Comparison of ENCODE assay signal across 15 cellular contexts in the genomic region with DNA sequence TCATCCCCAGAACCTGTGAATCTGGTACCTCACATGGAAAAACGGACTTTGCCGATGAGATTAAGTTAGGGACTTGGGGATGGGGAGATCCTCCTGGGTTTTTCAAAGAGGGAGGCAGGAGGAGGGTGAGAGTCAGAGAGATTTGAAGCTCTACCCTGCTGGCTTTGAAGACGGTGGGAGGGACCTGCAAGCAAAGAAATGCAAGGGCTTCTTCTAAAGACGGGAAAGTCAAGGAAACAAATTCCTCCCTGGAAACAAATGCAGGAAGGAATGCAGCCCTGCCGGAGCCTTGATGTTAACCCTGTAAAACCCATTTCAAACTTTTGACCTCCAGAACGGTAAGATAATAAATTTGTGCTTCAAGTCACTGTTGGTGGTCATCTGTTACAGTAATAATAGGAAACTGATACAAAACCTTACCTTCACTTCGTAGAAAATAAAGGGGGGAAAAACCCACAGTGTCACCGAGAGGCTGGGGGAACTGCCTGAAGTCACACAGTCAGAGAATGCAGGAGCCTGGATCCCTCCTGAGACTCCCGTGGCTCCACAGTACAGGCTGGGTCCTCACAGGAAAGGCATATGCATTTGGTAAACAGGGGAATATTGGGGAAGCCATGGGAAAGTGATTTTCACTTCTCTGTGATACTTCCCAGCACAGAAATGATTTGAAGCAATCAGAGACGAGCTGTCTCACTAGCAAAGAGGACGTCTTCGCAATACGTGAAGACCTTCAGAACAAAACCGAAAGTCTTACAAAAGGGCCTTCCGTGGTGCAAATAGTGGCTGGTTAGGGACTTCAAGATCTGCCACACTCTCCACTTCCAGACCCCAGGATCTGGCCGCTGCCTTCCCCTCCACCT. TPM values are rescaled to one million over a fixed set of nuclear protein-coding genes. Genes with fewer than 3 reads are reported as not detected.
A peak's percentile ranks its signal among the peaks of the same experiment; 100 is the strongest.
DNase-seq lines count a peak whose midpoint lies in the region; ATAC-seq and TF ChIP-seq lines count a peak whose summit lies in the region.
"Had no signal": no experiment of that assay in that cellular context is flagged by ENCODE, and none has a peak within 500 bp of the region (broad histone marks: within the 10 kb centered on the region; RNA-seq: fewer than 3 reads in every experiment).

No MANE protein-coding gene starts in this region.

- no peaks in the 10 kb centered on the region for H3K36me3 Mint-ChIP-seq in stimulated activated effector memory CD8-positive, alpha-beta T cell treated with anti-CD3 and anti-CD28 coated beads, Interleukin-12 subunit alpha, Interleukin-12 subunit beta, amount 100 ng/mL, for 72 hours
- H3K36me3 Mint-ChIP-seq: IgD-negative memory B cell had no signal

- no peaks in the 10 kb centered on the region for H3K36me3 ChIP-seq in body of pancreas (replicated peaks in 1 of 2; ENCODE audit: insufficient read depth in 1 of 2, low read depth in 2 of 2)

- WGBS in body of pancreas, 2 donors: 39 to 43% methylated on average over 16 of the region's 16 CpGs

- intact Hi-C loops in body of pancreas (cut with DNase I): no loop called here

- H3K27ac ChIP-seq in body of pancreas: no peak overlapping the region
- H3K27ac ChIP-seq: foreskin keratinocyte had no signal

- peak overlapping the region; percentile 82 for H3K27ac Mint-ChIP-seq in stimulated activated effector memory CD8-positive, alpha-beta T cell treated with anti-CD3 and anti-CD28 coated beads, Interleukin-12 subunit alpha, Interleukin-12 subunit beta, amount 100 ng/mL, for 72 hours
- H3K27ac Mint-ChIP-seq: IgD-negative memory B cell had no signal

- no peaks in the 10 kb centered on the region for H3K9me3 ChIP-seq in body of pancreas

- TF ChIP-seq CTCF in body of pancreas (IDR thresholded peaks at IDR 0.05): no peak

- TF ChIP-seq POLR2A in body of pancreas (IDR thresholded peaks at IDR 0.05): no peak

- H3K4me1 Mint-ChIP-seq in stimulated activated effector memory CD8-positive, alpha-beta T cell treated with anti-CD3 and anti-CD28 coated beads, Interleukin-12 subunit alpha, Interleukin-12 subunit beta, amount 100 ng/mL, for 72 hours: peaks cover 11% of the 10 kb centered on the region

- H3K4me1 ChIP-seq in body of pancreas: no peaks in the 10 kb centered on the region
- H3K4me1 ChIP-seq: foreskin keratinocyte had no signal

- ATAC-seq in GM19438 (IDR thresholded peaks at IDR 0.05; ENCODE audit: low read depth, unreplicated experiment) (peak; percentile 83), HG03095 (IDR thresholded peaks at IDR 0.05; ENCODE audit: unreplicated experiment) (peak; percentile 79), body of pancreas (no peak)
- no peak for ATAC-seq in stimulated activated effector memory CD8-positive, alpha-beta T cell treated with anti-CD3 and anti-CD28 coated beads, Interleukin-12 subunit alpha, Interleukin-12 subunit beta, amount 100 ng/mL, for 72 hours
- ATAC-seq: activated CD4-positive, CD25-positive, alpha-beta regulatory T cell treated with anti-CD3 and anti-CD28 coated beads, Interleukin-2, amount 50 U/mL, for 24 hours; foreskin keratinocyte had no signal

- DNase-seq in amniotic epithelial cell (ENCODE audit: low read depth): peak; percentile 19
- DNase-seq in stimulated activated effector memory CD8-positive, alpha-beta T cell treated with anti-CD3 and anti-CD28 coated beads, Interleukin-12 subunit alpha, Interleukin-12 subunit beta, amount 100 ng/mL, for 72 hours (ENCODE audit: low spot score in 2 of 2): no peak
- no peak for DNase-seq in DMS 273 (lab: John Stamatoyannopoulos, UW; ENCODE audit: unreplicated experiment)
- no peak for DNase-seq in body of pancreas
- no peak for DNase-seq in SKM-1 (lab: John Stamatoyannopoulos, UW; ENCODE audit: unreplicated experiment)
- DNase-seq: activated naive CD4-positive, alpha-beta T cell treated with anti-CD3 and anti-CD28 coated beads, Interleukin-2, amount 50 U/mL, for 16 hours; foreskin keratinocyte; midbrain; retina; SHP77 treated with DMSO at 0.1 percent for 48 hours had no signal

- H3K27me3 ChIP-seq in body of pancreas: no peaks in the 10 kb centered on the region
- H3K27me3 ChIP-seq: foreskin keratinocyte had no signal

- peak overlapping the region; percentile 52 for H3K4me3 Mint-ChIP-seq in stimulated activated effector memory CD8-positive, alpha-beta T cell treated with anti-CD3 and anti-CD28 coated beads, Interleukin-12 subunit alpha, Interleukin-12 subunit beta, amount 100 ng/mL, for 72 hours

- H3K9me3 Mint-ChIP-seq in stimulated activated effector memory CD8-positive, alpha-beta T cell treated with anti-CD3 and anti-CD28 coated beads, Interleukin-12 subunit alpha, Interleukin-12 subunit beta, amount 100 ng/mL, for 72 hours: no peaks in the 10 kb centered on the region

- no peak overlapping the region for H3K4me3 ChIP-seq in body of pancreas

RNA-seq across cellular contexts. Expression of gene CLEC3A, which starts 58.9 kb away (rescaled TPM):
- not detected for total RNA-seq in body of pancreas
- total RNA-seq: foreskin keratinocyte, temporal lobe had no signal

Comparison
In these comparisons a context has a peak if more than half of its experiments do, and no peak if none do; other contexts are left out.
1. ATAC-seq: peak in GM19438 (single experiment) and HG03095 (single experiment); none in stimulated activated effector memory CD8-positive, alpha-beta T cell treated with anti-CD3 and anti-CD28 coated beads, Interleukin-12 subunit alpha, Interleukin-12 subunit beta, amount 100 ng/mL, for 72 hours (single experiment) and body of pancreas (single experiment).